Comparison of ENCODE assay signal across 1 cellular context in genomic region chr16:2004795-2005517, GRCh38.
TF ChIP-seq lines count a peak whose summit lies in the region.

No MANE protein-coding gene starts in this region.

TF ChIP-seq in IMR-90, 13 proteins besides CTCF, POLR2A, EP300 and RAD21:
- TF ChIP-seq MAFK (IDR thresholded peaks at IDR 0.05; ENCODE audit: low read depth, low read length): no peak
- no peak for TF ChIP-seq ELK1 (IDR thresholded peaks at IDR 0.05; ENCODE audit: borderline replicate concordance, low read depth, low read length)
- no peak for TF ChIP-seq MAZ (IDR thresholded peaks at IDR 0.05; ENCODE audit: borderline replicate concordance, low read depth, low read length)
